In genomic region chr6:7591770-7592169, GRCh38 we compare ENCODE assay signal across 1 cellular context.
TF ChIP-seq lines count a peak whose summit lies in the region.

No MANE protein-coding gene starts in this region.

TF ChIP-seq in H1, 55 proteins besides CTCF, POLR2A, EP300 and RAD21 (continued from another document):
- TF ChIP-seq USF2 (IDR thresholded peaks at IDR 0.05; ENCODE audit: low read length) (no peak), MAX (IDR thresholded peaks at IDR 0.05) (no peak), POLR2AphosphoS5 (IDR thresholded peaks at IDR 0.05; ENCODE audit: low read depth, low read length) (no peak), E2F6 (IDR thresholded peaks at IDR 0.05) (no peak), TBP (IDR thresholded peaks at IDR 0.05; ENCODE audit: low read depth, low read length) (no peak), YY1 (IDR thresholded peaks at IDR 0.05; ENCODE audit: low read depth, low read length) (no peak), FOSL1 (IDR thresholded peaks at IDR 0.05; ENCODE audit: insufficient read depth, low read depth, low read length) (no peak), KDM1A (IDR thresholded peaks at IDR 0.05; ENCODE audit: borderline replicate concordance, low read length) (no peak), ZNF274 (IDR thresholded peaks at IDR 0.05; ENCODE audit: borderline replicate concordance, extremely low read depth, low read length) (no peak), ASH2L (IDR thresholded peaks at IDR 0.05; ENCODE audit: low read length) (no peak), TEAD4 (IDR thresholded peaks at IDR 0.05; ENCODE audit: low read depth, low read length) (no peak), CBX5 (IDR thresholded peaks at IDR 0.05; ENCODE audit: low read depth, low read length) (no peak), TAF7 (optimal IDR thresholded peaks at IDR 0.05; ENCODE audit: borderline replicate concordance, low read depth, low read length) (no peak), JUND (IDR thresholded peaks at IDR 0.05; ENCODE audit: low read length) (no peak), CHD1 (IDR thresholded peaks at IDR 0.05; ENCODE audit: low read depth, low read length) (no peak), NANOG (IDR thresholded peaks at IDR 0.05; ENCODE audit: insufficient read depth, low read depth, low read length, poor library complexity, severe bottlenecking) (no peak), SIN3A (conservative IDR thresholded peaks at IDR 0.05 in 1 of 2, IDR thresholded peaks at IDR 0.05 in 1 of 2; ENCODE audit: low read depth in 1 of 2, low read length in 2 of 2) (no peak), CREB1 (IDR thresholded peaks at IDR 0.05) (no peak)
